ENCODE assay signal across 24 cellular contexts in the genomic region with DNA sequence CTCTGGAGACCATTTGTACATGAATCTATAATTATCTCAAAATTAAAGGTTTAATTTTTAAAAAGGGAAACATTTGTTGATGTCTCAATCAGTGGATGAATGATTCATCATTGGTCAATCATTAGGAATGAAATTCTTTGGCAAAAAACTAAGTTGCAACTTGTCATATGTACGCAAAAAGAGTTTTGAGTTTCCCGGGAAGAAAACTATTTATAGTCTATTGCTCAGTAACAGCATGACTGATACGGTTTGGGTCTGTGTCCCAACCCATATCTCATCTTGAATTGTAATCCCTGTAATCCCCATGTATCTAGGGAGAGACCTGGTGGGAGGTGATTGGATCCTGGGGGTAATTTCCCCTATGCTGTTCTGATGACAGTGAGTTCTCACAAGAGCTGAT.
DNase-seq lines count a peak whose midpoint lies in the region; ATAC-seq and TF ChIP-seq lines count a peak whose summit lies in the region.
"Had no signal": no experiment of that assay in that cellular context is flagged by ENCODE, and none has a peak within 500 bp of the region (broad histone marks: within the 10 kb centered on the region; RNA-seq: fewer than 3 reads in every experiment).

No MANE protein-coding gene starts in this region.

- H3K9me3 Mint-ChIP-seq in T-helper 2 cell treated with Interferon-gamma antibody and Interleukin-4, amounts not matched to agents 5 μg/mL and 100 μg/mL, for 36 hours = peaks cover 37% of the 10 kb centered on the region

- peak; percentile 99 for ATAC-seq in foreskin keratinocyte
- ATAC-seq: HCT116, Panc1, Right ventricle myocardium inferior had no signal

- 10% methylated on average over 3 of the region's 3 CpGs for WGBS in mammary epithelial cell (ENCODE audit: low coverage, missing lambda C conversion rate)
- WGBS in thyroid gland, 2 donors = 89 to 91% methylated on average over 3 of the region's 3 CpGs

- H3K4me1 Mint-ChIP-seq in T-helper 2 cell treated with Interferon-gamma antibody and Interleukin-4, amounts not matched to agents 5 μg/mL and 100 μg/mL, for 36 hours (ENCODE audit: low read depth) = no peaks in the 10 kb centered on the region
- H3K4me1 Mint-ChIP-seq: CD8-positive, alpha-beta memory T cell had no signal

- H3K4me3 Mint-ChIP-seq in T-helper 2 cell treated with Interferon-gamma antibody and Interleukin-4, amounts not matched to agents 5 μg/mL and 100 μg/mL, for 36 hours = no peak overlapping the region
- H3K4me3 Mint-ChIP-seq: CD8-positive, alpha-beta memory T cell had no signal

- no peaks in the 10 kb centered on the region for H3K27me3 ChIP-seq in ACC112 (ENCODE audit: insufficient read depth, low read length)
- no peaks in the 10 kb centered on the region for H3K27me3 ChIP-seq in mammary epithelial cell (ENCODE audit: insufficient read depth, low read length)
- H3K27me3 ChIP-seq in foreskin keratinocyte = no peaks in the 10 kb centered on the region
- no peaks in the 10 kb centered on the region for H3K27me3 ChIP-seq in thyroid gland
- H3K27me3 ChIP-seq: SJSA1 had no signal

- peak; percentile 39 for DNase-seq in HS-5 (ENCODE audit: low read depth)
- peak; percentile 21 for DNase-seq in mammary epithelial cell
- peak; percentile 89 to 94 for DNase-seq in foreskin keratinocyte
- no peak for DNase-seq in thyroid gland
- DNase-seq in NCI-H2081 (lab: John Stamatoyannopoulos, UW) = no peak
- no peak for DNase-seq in T-helper 2 cell treated with Interferon-gamma antibody and Interleukin-4, amounts not matched to agents 5 μg/mL and 100 μg/mL, for 36 hours (ENCODE audit: low spot score)
- DNase-seq: 8988T; CD8-positive, alpha-beta memory T cell; GF-D8; KBM-7; NCI-H1092 treated with DMSO at 0.1 percent for 48 hours; NCI-H146; NCI-H2029 treated with DMSO at 0.1 percent for 48 hours; NCI-H2171; NCI-H345; NCI-H524; NCI-H774; NK-92 treated with Interleukin-12 subunit alpha and Interleukin-12 subunit beta, amount 100 ng/mL, for 24 hours had no signal

- in situ Hi-C loops in mammary epithelial cell (cut with MboI; ENCODE audit: low sequenced_read_pairs in 2 of 2) = no loop called here

- CTCF ChIA-PET in mammary epithelial cell (lab: Charles Lee; ENCODE audit: low non-redundant PET) = no interaction called here

- no peak overlapping the region for H2AFZ ChIP-seq in ACC112 (ENCODE audit: low read length, unreplicated experiment)
- no peak overlapping the region for H2AFZ ChIP-seq in mammary epithelial cell (ENCODE audit: low read depth, low read length)

- no peaks in the 10 kb centered on the region for H4K20me1 ChIP-seq in mammary epithelial cell (ENCODE audit: insufficient read depth, low read length)

- TF ChIP-seq CTCF in mammary epithelial cell (conservative IDR thresholded peaks at IDR 0.05 in 1 of 2, IDR thresholded peaks at IDR 0.05 in 1 of 2; ENCODE audit: extremely low read depth in 1 of 2, insufficient read depth in 1 of 2, low read depth in 1 of 2, low read length in 2 of 2) (no peak), foreskin keratinocyte (conservative IDR thresholded peaks at IDR 0.05) (no peak), thyroid gland (IDR thresholded peaks at IDR 0.05) (no peak)

- no peak for TF ChIP-seq POLR2A in thyroid gland (IDR thresholded peaks at IDR 0.05)

- dilution Hi-C loops in mammary epithelial cell (cut with HindIII; ENCODE audit: low sequenced_read_pairs) = no loop called here

- no TSS peak for BruUV-seq in mammary epithelial cell (replicated peaks; lab: Mats Ljungman, UMichigan)

- H3K36me3 Mint-ChIP-seq in T-helper 2 cell treated with Interferon-gamma antibody and Interleukin-4, amounts not matched to agents 5 μg/mL and 100 μg/mL, for 36 hours (ENCODE audit: low read depth) = no peaks in the 10 kb centered on the region
- H3K36me3 Mint-ChIP-seq: CD8-positive, alpha-beta memory T cell had no signal

- peak overlapping the region; percentile 53; the same call in 1 of the 2 replicates for H3K27ac ChIP-seq in ACC112 (ENCODE audit: low read depth, low read length)
- no peak overlapping the region for H3K27ac ChIP-seq in mammary epithelial cell (ENCODE audit: insufficient read depth, low read depth, low read length)
- peak overlapping the region; percentile 95 for H3K27ac ChIP-seq in foreskin keratinocyte
- H3K27ac ChIP-seq in thyroid gland = no peak overlapping the region
- H3K27ac ChIP-seq: C4-2B, SJSA1 had no signal

- no peaks in the 10 kb centered on the region for H3K27me3 Mint-ChIP-seq in T-helper 2 cell treated with Interferon-gamma antibody and Interleukin-4, amounts not matched to agents 5 μg/mL and 100 μg/mL, for 36 hours (ENCODE audit: low read depth)

- H3K4me2 ChIP-seq in mammary epithelial cell (ENCODE audit: insufficient read depth, low read depth, low read length) = no peak overlapping the region

- H3K9ac ChIP-seq in mammary epithelial cell (ENCODE audit: insufficient read depth, low read length) = no peak overlapping the region

- no peaks in the 10 kb centered on the region for H3K4me1 ChIP-seq in ACC112 (ENCODE audit: control insufficient read depth, insufficient read depth, low read length, unreplicated experiment)
- H3K4me1 ChIP-seq in mammary epithelial cell (ENCODE audit: insufficient read depth, low read length) = no peaks in the 10 kb centered on the region
- peaks cover 12% of the 10 kb centered on the region for H3K4me1 ChIP-seq in foreskin keratinocyte
- no peaks in the 10 kb centered on the region for H3K4me1 ChIP-seq in thyroid gland
- H3K4me1 ChIP-seq: SJSA1 had no signal

- H3K79me2 ChIP-seq in ACC112 (ENCODE audit: control insufficient read depth, insufficient read depth, low read length, unreplicated experiment) (no peaks in the 10 kb centered on the region), mammary epithelial cell (ENCODE audit: insufficient read depth, low read length) (no peaks in the 10 kb centered on the region)

- H3K4me3 ChIP-seq in ACC112 (ENCODE audit: low read depth, low read length) (no peak overlapping the region), mammary epithelial cell (replicated peaks in 1 of 3; ENCODE audit: insufficient read depth in 1 of 3, low read depth in 2 of 3, low read length in 3 of 3) (no peak overlapping the region), thyroid gland (replicated peaks in 1 of 3) (no peak overlapping the region)
- H3K4me3 ChIP-seq: SJSA1 had no signal

- H3K9me3 ChIP-seq in mammary epithelial cell (replicated peaks; ENCODE audit: insufficient read depth, low read length) = no peaks in the 10 kb centered on the region
- no peaks in the 10 kb centered on the region for H3K9me3 ChIP-seq in thyroid gland
- H3K9me3 ChIP-seq: SJSA1 had no signal

- H3K27ac Mint-ChIP-seq in T-helper 2 cell treated with Interferon-gamma antibody and Interleukin-4, amounts not matched to agents 5 μg/mL and 100 μg/mL, for 36 hours = no peak overlapping the region
- H3K27ac Mint-ChIP-seq: CD8-positive, alpha-beta memory T cell had no signal

- intact Hi-C loops in mammary epithelial cell (cut with micrococcal nuclease) (no loop called here), thyroid gland (cut with DNase I) (no loop called here)

- no peaks in the 10 kb centered on the region for H3K36me3 ChIP-seq in ACC112 (ENCODE audit: insufficient read depth, low read length)
- no peaks in the 10 kb centered on the region for H3K36me3 ChIP-seq in mammary epithelial cell (ENCODE audit: insufficient read depth, low read length)
- H3K36me3 ChIP-seq in thyroid gland = no peaks in the 10 kb centered on the region
- H3K36me3 ChIP-seq: SJSA1 had no signal

Comparison
In these comparisons a context has a peak if more than half of its experiments do, and no peak if none do; other contexts are left out.
1. H3K27ac ChIP-seq: peak in ACC112 (single experiment) and foreskin keratinocyte (single experiment); none in mammary epithelial cell (single experiment) and thyroid gland (0 of 3).
2. DNase-seq: peak in HS-5 (single experiment), mammary epithelial cell (single experiment) and foreskin keratinocyte (2 of 2); none in thyroid gland (0 of 2), NCI-H2081 (0 of 2) and T-helper 2 cell treated with Interferon-gamma antibody and Interleukin-4, amounts not matched to agents 5 μg/mL and 100 μg/mL, for 36 hours (single experiment).